14 cellular contexts compared by ENCODE assay signal in the genomic region with DNA sequence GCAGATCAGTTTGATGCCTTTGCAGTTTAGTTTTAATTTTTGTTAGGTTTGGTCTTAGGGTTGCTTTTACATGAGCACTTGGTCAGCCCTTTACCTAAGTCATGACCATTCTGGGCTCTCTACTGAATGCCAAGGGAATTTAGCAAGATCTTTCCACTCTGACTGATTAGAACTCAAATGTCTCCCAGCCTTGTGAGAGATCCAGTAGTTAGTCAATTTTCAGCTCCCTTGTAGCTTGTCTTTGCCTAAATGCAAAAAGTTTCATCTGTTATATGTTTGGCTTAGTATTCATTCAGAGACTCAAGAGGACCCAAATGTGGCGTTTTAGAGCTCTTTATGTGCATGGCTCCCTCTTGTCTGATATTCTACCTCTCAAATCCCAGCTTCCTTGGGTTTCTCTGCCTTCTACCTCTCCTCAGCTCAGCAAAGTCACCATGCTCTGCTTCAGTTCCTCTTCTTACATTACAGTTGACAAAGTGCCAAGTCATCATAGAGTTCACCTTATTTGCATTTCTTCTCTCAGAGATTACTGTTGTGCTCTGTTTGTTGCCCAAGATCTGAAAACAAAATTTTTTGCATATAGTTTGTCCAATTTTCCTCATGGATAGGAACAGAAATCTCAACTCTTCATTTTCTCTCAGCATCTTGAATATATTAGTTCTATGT. TPM values are rescaled to one million over a fixed set of nuclear protein-coding genes. Genes with fewer than 3 reads are reported as not detected.
DNase-seq lines count a peak whose midpoint lies in the region; ATAC-seq and TF ChIP-seq lines count a peak whose summit lies in the region.
"Had no signal": no experiment of that assay in that cellular context is flagged by ENCODE, and none has a peak within 500 bp of the region (broad histone marks: within the 10 kb centered on the region; RNA-seq: fewer than 3 reads in every experiment).

No MANE protein-coding gene starts in this region.

- H3K4me1 Mint-ChIP-seq in memory B cell: peaks cover 4% of the 10 kb centered on the region
- no peaks in the 10 kb centered on the region for H3K4me1 Mint-ChIP-seq in activated CD8-positive, alpha-beta T cell treated with anti-CD3 and anti-CD28 coated beads for 36 hours (ENCODE audit: low read depth)
- H3K4me1 Mint-ChIP-seq: activated naive CD4-positive, alpha-beta T cell treated with anti-CD3 and anti-CD28 coated beads, Interleukin-2, amount 10 ng/mL, durations not matched to agents 7 days and 5 days; natural killer cell had no signal

- H3K36me3 Mint-ChIP-seq in memory B cell: no peaks in the 10 kb centered on the region
- no peaks in the 10 kb centered on the region for H3K36me3 Mint-ChIP-seq in activated CD8-positive, alpha-beta T cell treated with anti-CD3 and anti-CD28 coated beads for 36 hours (ENCODE audit: low read depth)
- H3K36me3 Mint-ChIP-seq: activated naive CD4-positive, alpha-beta T cell treated with anti-CD3 and anti-CD28 coated beads, Interleukin-2, amount 10 ng/mL, durations not matched to agents 7 days and 5 days; natural killer cell had no signal

- peak; percentile 72 for ATAC-seq in GM21825 (IDR thresholded peaks at IDR 0.05; ENCODE audit: unreplicated experiment)
- peak; percentile 96 for ATAC-seq in HG03378 (IDR thresholded peaks at IDR 0.05; ENCODE audit: unreplicated experiment)
- ATAC-seq in memory B cell (ENCODE audit: low read depth): peak; percentile 68
- no peak for ATAC-seq in activated CD8-positive, alpha-beta T cell treated with anti-CD3 and anti-CD28 coated beads for 36 hours
- ATAC-seq: natural killer cell had no signal

- POLR2A ChIA-PET in activated CD8-positive, alpha-beta T cell treated with anti-CD3 and anti-CD28 coated beads for 36 hours (lab: Charles Lee): no interaction called here

- DNase-seq in NCI-H2196 (lab: John Stamatoyannopoulos, UW; ENCODE audit: unreplicated experiment): peak; percentile 15
- DNase-seq in NCI-H2196 treated with DMSO at 0.1 percent for 48 hours (lab: John Stamatoyannopoulos, UW; ENCODE audit: unreplicated experiment): no peak
- no peak for DNase-seq in memory B cell (ENCODE audit: low spot score in 2 of 2)
- no peak for DNase-seq in activated CD8-positive, alpha-beta T cell treated with anti-CD3 and anti-CD28 coated beads for 36 hours
- no peak for DNase-seq in NCI-H1930 (lab: John Stamatoyannopoulos, UW)
- no peak for DNase-seq in NCI-H748 (lab: John Stamatoyannopoulos, UW; ENCODE audit: unreplicated experiment)
- DNase-seq: activated naive CD4-positive, alpha-beta T cell treated with anti-CD3 and anti-CD28 coated beads, Interleukin-2, amount 10 ng/mL, durations not matched to agents 7 days and 5 days; EL; islet precursor cell; natural killer cell; small intestine had no signal

- no peak overlapping the region for H3K27ac Mint-ChIP-seq in memory B cell
- H3K27ac Mint-ChIP-seq in activated CD8-positive, alpha-beta T cell treated with anti-CD3 and anti-CD28 coated beads for 36 hours: no peak overlapping the region
- H3K27ac Mint-ChIP-seq: activated naive CD4-positive, alpha-beta T cell treated with anti-CD3 and anti-CD28 coated beads, Interleukin-2, amount 10 ng/mL, durations not matched to agents 7 days and 5 days; natural killer cell had no signal

- CTCF ChIA-PET in activated CD8-positive, alpha-beta T cell treated with anti-CD3 and anti-CD28 coated beads for 36 hours (lab: Charles Lee): no interaction called here

- TF ChIP-seq CTCF in activated CD8-positive, alpha-beta T cell treated with anti-CD3 and anti-CD28 coated beads for 36 hours (IDR thresholded peaks at IDR 0.05): no peak

- H3K9me3 Mint-ChIP-seq in memory B cell: peaks cover 5% of the 10 kb centered on the region
- H3K9me3 Mint-ChIP-seq in activated CD8-positive, alpha-beta T cell treated with anti-CD3 and anti-CD28 coated beads for 36 hours: peaks cover 2% of the 10 kb centered on the region
- H3K9me3 Mint-ChIP-seq: natural killer cell had no signal

- intact Hi-C loops in activated CD8-positive, alpha-beta T cell treated with anti-CD3 and anti-CD28 coated beads for 36 hours (cut with micrococcal nuclease): no loop called here

- H3K4me3 Mint-ChIP-seq in memory B cell: no peak overlapping the region
- no peak overlapping the region for H3K4me3 Mint-ChIP-seq in activated CD8-positive, alpha-beta T cell treated with anti-CD3 and anti-CD28 coated beads for 36 hours
- H3K4me3 Mint-ChIP-seq: activated naive CD4-positive, alpha-beta T cell treated with anti-CD3 and anti-CD28 coated beads, Interleukin-2, amount 10 ng/mL, durations not matched to agents 7 days and 5 days; natural killer cell had no signal

- H3K27me3 Mint-ChIP-seq in memory B cell: peaks cover 11% of the 10 kb centered on the region
- H3K27me3 Mint-ChIP-seq in activated CD8-positive, alpha-beta T cell treated with anti-CD3 and anti-CD28 coated beads for 36 hours: peaks cover 28% of the 10 kb centered on the region

RNA-seq across cellular contexts. Expression of a gene that starts 17.5 kb away (rescaled TPM):
- 1 to 10 TPM; 5.6 to 6.3 TPM for total RNA-seq in activated CD8-positive, alpha-beta T cell treated with anti-CD3 and anti-CD28 coated beads for 36 hours
- total RNA-seq: A673 had no signal

RNA-seq across cellular contexts. Expression of a gene that starts 51.8 kb away (rescaled TPM):
- 1 to 10 TPM; 1.8 to 2.8 TPM for total RNA-seq in activated CD8-positive, alpha-beta T cell treated with anti-CD3 and anti-CD28 coated beads for 36 hours
